24 cellular contexts compared by ENCODE assay signal in genomic region chrX:109681475-109682081, GRCh38. TPM values are rescaled to one million over a fixed set of nuclear protein-coding genes. Genes with fewer than 3 reads are reported as not detected.
DNase-seq lines count a peak whose midpoint lies in the region; ATAC-seq, FAIRE-seq and TF ChIP-seq lines count a peak whose summit lies in the region.
"Had no signal": no experiment of that assay in that cellular context is flagged by ENCODE, and none has a peak within 500 bp of the region (broad histone marks: within the 10 kb centered on the region; RNA-seq: fewer than 3 reads in every experiment).

No MANE protein-coding gene starts in this region.

- in situ Hi-C loops in GM12878 (cut with MboI) = no loop called here

- WGBS in GM12878 (ENCODE audit: insufficient coverage, insufficient replicate concordance, low lambda C conversion rate, missing lambda C conversion rate) = 27% methylated on average over 2 of the region's 2 CpGs
- 56% methylated on average over 2 of the region's 2 CpGs for WGBS in SK-N-SH (ENCODE audit: low lambda C conversion rate)
- WGBS in heart right ventricle, 2 donors = 85 to 87% methylated on average over 2 of the region's 2 CpGs

- no peaks in the 10 kb centered on the region for H3K9me3 ChIP-seq in GM12878 (replicated peaks; ENCODE audit: control insufficient read depth, insufficient read depth, low read length)
- H3K9me3 ChIP-seq in SK-N-SH = no peaks in the 10 kb centered on the region
- H3K9me3 ChIP-seq in heart right ventricle = no peaks in the 10 kb centered on the region
- H3K9me3 ChIP-seq: BE2C had no signal

- RAD21 ChIA-PET in GM12878 (lab: Charles Lee; ENCODE audit: unreplicated experiment) = interaction anchor here (0.9 to 1.2 kb wide), 2 partner anchors 16 to 197 kb away, joined by 4 read pairs; no protein-coding TSS in a partner anchor

- H3K79me2 ChIP-seq in GM12878 (ENCODE audit: control insufficient read depth, insufficient read depth, low read length) (peaks cover 2% of the 10 kb centered on the region; the same call in 1 of the 2 replicates), SK-N-SH (ENCODE audit: insufficient read depth) (peaks cover 30% of the 10 kb centered on the region; the same call in 1 of the 2 replicates)

- no peak for DNase-seq in GM12891 (ENCODE audit: insufficient read length, low spot score)
- no peak for DNase-seq in GM19239 (ENCODE audit: insufficient read length, low spot score)
- DNase-seq in GM12878 (ENCODE audit: low read depth, low spot score) = no peak
- no peak for DNase-seq in nephron progenitor cell
- DNase-seq in SK-N-SH = no peak
- DNase-seq in heart right ventricle = no peak
- DNase-seq: ACHN; BE2C; C1 segment of cervical spinal cord; CD4-positive, CD25-positive, alpha-beta regulatory T cell; CD8-positive, alpha-beta memory T cell; COR-L47; DMS 273 treated with DMSO at 0.1 percent for 48 hours; DMS53; DND-41; EL; GOT3; H7; HFFc6 had no signal

- H3K36me3 Mint-ChIP-seq in nephron progenitor cell (ENCODE audit: low read depth) = peaks cover 36% of the 10 kb centered on the region

- H3K27ac Mint-ChIP-seq in nephron progenitor cell = peak overlapping the region; percentile 16
- H3K27ac Mint-ChIP-seq: CD8-positive, alpha-beta memory T cell; HFFc6 had no signal

- H3K4me2 ChIP-seq in GM12878 (ENCODE audit: control insufficient read depth, insufficient read depth) (no peak overlapping the region), SK-N-SH (no peak overlapping the region)

- H3K27me3 ChIP-seq in GM12878 (replicated peaks in 1 of 2; ENCODE audit: control insufficient read depth in 2 of 2, insufficient read depth in 2 of 2, low read length in 1 of 2) (no peaks in the 10 kb centered on the region), SK-N-SH (ENCODE audit: insufficient read depth) (no peaks in the 10 kb centered on the region; the same call in 1 of the 2 replicates), heart right ventricle (peaks cover 0 to 59% (median 0%) of the 10 kb centered on the region in 7 donors)
- H3K27me3 ChIP-seq: BE2C had no signal

- TF ChIP-seq RAD21 in GM12878 (IDR thresholded peaks at IDR 0.05; ENCODE audit: insufficient read depth, low read depth, low read length) (no peak), SK-N-SH (IDR thresholded peaks at IDR 0.05; ENCODE audit: low read length) (no peak)

- H3F3A ChIP-seq in SK-N-SH (replicated peaks; ENCODE audit: insufficient read depth) = peaks cover 3% of the 10 kb centered on the region

- H3K27ac ChIP-seq in GM12878 (ENCODE audit: control insufficient read depth, insufficient read depth) (0 out of 2 replicates have a peak overlapping the region, but pooled peaks have one; percentile 39), SK-N-SH (ENCODE audit: low read depth in 2 of 2, low read length in 1 of 2) (no peak overlapping the region), heart right ventricle (no peak overlapping the region)

- CTCF ChIA-PET in GM12878 (lab: Yijun Ruan, JAX) = interaction anchor here (0.7 to 1.9 kb wide), 6 partner anchors 41 to 209 kb away, joined by 3 to 10 read pairs (median 4); no protein-coding TSS in a partner anchor
- CTCF ChIA-PET in SK-N-SH (lab: Yijun Ruan, JAX) = no interaction called here

- TF ChIP-seq POLR2A in GM12891 (IDR thresholded peaks at IDR 0.05; ENCODE audit: low read depth, low read length) = no peak
- TF ChIP-seq POLR2A in GM12878 (IDR thresholded peaks at IDR 0.05; ENCODE audit: low read depth, low read length) = no peak

- peak; percentile 76 for FAIRE-seq in GM12891 (lab: Jason Lieb, UNC)
- FAIRE-seq in GM19239 (lab: Jason Lieb, UNC) = peak; percentile 45
- no peak for FAIRE-seq in GM12878 (lab: Jason Lieb, UNC)
- FAIRE-seq: A204.1, GM12892, GM18507 had no signal

- no peaks in the 10 kb centered on the region for H3K4me1 ChIP-seq in GM12878 (ENCODE audit: control insufficient read depth, insufficient read depth, low read length)
- no peaks in the 10 kb centered on the region for H3K4me1 ChIP-seq in SK-N-SH (ENCODE audit: control insufficient read depth in 1 of 2, insufficient read depth in 2 of 2, low read depth in 1 of 2, low read length in 1 of 2)
- peaks cover 0 to 11% (median 0%) of the 10 kb centered on the region in 9 donors for H3K4me1 ChIP-seq in heart right ventricle
- H3K4me1 ChIP-seq: BE2C had no signal

- no peaks in the 10 kb centered on the region for H3K9me2 ChIP-seq in SK-N-SH

- TF ChIP-seq CTCF in GM12878 (IDR thresholded peaks at IDR 0.05 in 2 of 3, conservative IDR thresholded peaks at IDR 0.05 in 1 of 3; ENCODE audit: control insufficient read depth in 2 of 3, extremely low read depth in 1 of 3, insufficient read depth in 1 of 3, low read depth in 3 of 3, low read length in 3 of 3) (no peak), nephron progenitor cell (IDR thresholded peaks at IDR 0.05) (no peak), SK-N-SH (IDR thresholded peaks at IDR 0.05) (no peak), heart right ventricle (IDR thresholded peaks at IDR 0.05) (no peak)

- intact Hi-C loops in GM12878 (cut with micrococcal nuclease; ENCODE audit: unreplicated experiment) (no loop called here), heart right ventricle (cut with DNase I) (no loop called here)

- H3K4me1 Mint-ChIP-seq in nephron progenitor cell = peaks cover 6% of the 10 kb centered on the region

- H3K9ac ChIP-seq in GM12878 (ENCODE audit: control insufficient read depth, insufficient read depth, low read length) = no peak overlapping the region
- no peak overlapping the region for H3K9ac ChIP-seq in SK-N-SH

- H3K9me3 Mint-ChIP-seq in nephron progenitor cell = no peaks in the 10 kb centered on the region
- H3K9me3 Mint-ChIP-seq: CD8-positive, alpha-beta memory T cell; HFFc6 had no signal

- no peak overlapping the region for H3K4me3 ChIP-seq in GM12878
- no peak overlapping the region for H3K4me3 ChIP-seq in SK-N-SH (ENCODE audit: low read depth in 2 of 2, low read length in 1 of 2)
- H3K4me3 ChIP-seq in heart right ventricle = no peak overlapping the region

- H4K20me1 ChIP-seq in GM12878 (ENCODE audit: control insufficient read depth, insufficient read depth) = no peaks in the 10 kb centered on the region
- peaks cover 13% of the 10 kb centered on the region for H4K20me1 ChIP-seq in SK-N-SH (ENCODE audit: insufficient read depth)

- POLR2A ChIA-PET in GM12878 (lab: Charles Lee) (interaction anchor here (0.6 to 0.7 kb wide), 2 partner anchors 55 to 140 kb away, joined by 3 to 5 read pairs; no protein-coding TSS in a partner anchor), SK-N-SH (lab: Yijun Ruan, JAX) (no interaction called here)

- no peaks in the 10 kb centered on the region for H3K27me3 Mint-ChIP-seq in nephron progenitor cell (ENCODE audit: low read depth, poor library complexity)
- H3K27me3 Mint-ChIP-seq: CD4-positive, CD25-positive, alpha-beta regulatory T cell; CD8-positive, alpha-beta memory T cell had no signal

- no peak overlapping the region for H2AFZ ChIP-seq in GM12878 (ENCODE audit: control insufficient read depth, low read depth, low read length)
- no peak overlapping the region for H2AFZ ChIP-seq in SK-N-SH (ENCODE audit: low read depth)

- TF ChIP-seq EP300 in GM12878 (IDR thresholded peaks at IDR 0.05; ENCODE audit: borderline replicate concordance in 1 of 2, control insufficient read depth in 1 of 2, low read depth in 2 of 2, low read length in 2 of 2) (no peak), SK-N-SH (IDR thresholded peaks at IDR 0.05; ENCODE audit: borderline replicate concordance in 1 of 2, low read depth in 1 of 2, low read length in 1 of 2) (no peak)

- H3K36me3 ChIP-seq in GM12878 (ENCODE audit: control insufficient read depth in 2 of 2, insufficient read depth in 2 of 2, low read length in 1 of 2) (peaks cover 0 to 4% of the 10 kb centered on the region in 2 experiments; a peak in 2 of 4 replicates), SK-N-SH (replicated peaks in 1 of 2; ENCODE audit: control insufficient read depth in 1 of 2, insufficient read depth in 2 of 2, low read length in 1 of 2) (peaks cover 0 to 14% of the 10 kb centered on the region in 2 experiments), heart right ventricle (peaks cover 0 to 60% (median 0%) of the 10 kb centered on the region in 9 donors)
- H3K36me3 ChIP-seq: BE2C had no signal

- no peak; the same call in 2 of the 3 replicates for ATAC-seq in GM12878
- no peak for ATAC-seq in heart right ventricle
- ATAC-seq: HCT116 had no signal

- SMC1A ChIA-PET in GM12878 (lab: Charles Lee; ENCODE audit: uncharacterized antibody, unreplicated experiment) = interaction anchor here (0.9 to 2.1 kb wide), 5 partner anchors 8 to 175 kb away, joined by 3 to 9 read pairs (median 4); no protein-coding TSS in a partner anchor

- H3K4me3 Mint-ChIP-seq in nephron progenitor cell = no peak overlapping the region
- H3K4me3 Mint-ChIP-seq: CD4-positive, CD25-positive, alpha-beta regulatory T cell; CD8-positive, alpha-beta memory T cell; HFFc6 had no signal

- no TSS peak for BruUV-seq in GM12878 (replicated peaks; lab: Mats Ljungman, UMichigan)

RNA-seq across cellular contexts. Expression of gene ACSL4, which starts 51.5 kb away (rescaled TPM):
- polyA plus RNA-seq in GM12891 (2012; ENCODE audit: low read depth, missing spikeins) = 13.1 TPM
- total RNA-seq in GM12878 (2013; cell fraction: nucleolus; rRNA removed) = 94.3 and 107 TPM in 2 replicates
- total RNA-seq in GM12878 (2014; rRNA removed) = 53.5 and 60.1 TPM in 2 replicates
- total RNA-seq in GM12878 (2014; rRNA removed; fragmentation: Illumina TruSeq; extraction: Trizol) = 66.6 and 71.9 TPM in 2 replicates
- total RNA-seq in GM12878 (2021) = 59.1 TPM in 2 replicates
- polyA plus RNA-seq in GM12878 (2011; ENCODE audit: low read depth) = 9.7 TPM
- polyA plus RNA-seq in GM12878 (2011; rRNA removed) = 50.4 and 80.9 TPM in 2 replicates
- 21.7 and 25.6 TPM in 2 replicates for polyA plus RNA-seq in GM12878 (2011; cell fraction: cytosol; rRNA removed)
- 25.4 and 39.7 TPM in 2 replicates for polyA plus RNA-seq in GM12878 (2011; cell fraction: nucleus; rRNA removed)
- 16.0 and 24.3 TPM in 2 replicates for polyA plus RNA-seq in GM12878 (2012)
- polyA plus RNA-seq in GM12878 (2014; fragmentation: Illumina TruSeq; extraction: Trizol) = 57.5 and 78.8 TPM in 2 replicates
- 10 to 100 TPM; 20.7 to 23.6 TPM for polyA plus RNA-seq in GM12878 (2014; fragmentation: Nextera tagmentation; extraction: Ambion mirVana)
- 36.2 and 38.8 TPM in 2 replicates for polyA plus RNA-seq in GM12878 (2014; rRNA removed)
- 10 to 100 TPM; 35.7 to 40.4 TPM for polyA plus RNA-seq in GM12878 (2016; fragmentation: Nextera tagmentation; extraction: Ambion mirVana)
- 86.8 and 92.8 TPM in 2 replicates for polyA minus RNA-seq in GM12878 (2011; rRNA and poly(A)+ RNA removed)
- 33.5 and 50.7 TPM in 2 replicates for polyA minus RNA-seq in GM12878 (2011; cell fraction: cytosol; rRNA and poly(A)+ RNA removed)
- polyA minus RNA-seq in GM12878 (2011; cell fraction: nucleus; rRNA and poly(A)+ RNA removed) = 20.4 and 42.1 TPM in 2 replicates
- 17.5 and 18.1 TPM in 2 replicates for polyA plus RNA-seq in SK-N-SH (2012; rRNA removed)
- 20.2 and 23.3 TPM in 2 replicates for polyA plus RNA-seq in SK-N-SH (2012; cell fraction: cytosol; rRNA removed)
- 10.0 and 18.6 TPM in 2 replicates for polyA plus RNA-seq in SK-N-SH (2012; cell fraction: nucleus; rRNA removed)
- total RNA-seq in heart right ventricle = 10 to 100 TPM; 28.3 to 69.4 (median 52.1) TPM
- polyA plus RNA-seq in heart right ventricle = 10 to 100 TPM; 12.7 to 27.0 TPM

RNA-seq across cellular contexts. Expression of gene KCNE5, which starts 56.6 kb away (rescaled TPM):
- polyA plus RNA-seq in GM12891 (2012; ENCODE audit: low read depth, missing spikeins) = 0.23 TPM
- 0.88 and 0.91 TPM in 2 replicates for total RNA-seq in GM12878 (2013; cell fraction: nucleolus; rRNA removed)
- total RNA-seq in GM12878 (2014; rRNA removed) (0.40 and 0.71 TPM in 2 replicates), GM12878 (2014; rRNA removed; fragmentation: Illumina TruSeq; extraction: Trizol) (0.46 and 0.54 TPM in 2 replicates), GM12878 (2021) (0.35 and 0.46 TPM in 2 replicates), heart right ventricle (under 1 TPM in 8 of 10 donors, not detected in 2; 0.20 to 0.67 (median 0.26) TPM)
- polyA plus RNA-seq in GM12878 (2011; ENCODE audit: low read depth) = not detected
- polyA plus RNA-seq in GM12878 (2011; rRNA removed) (0.19 and 0.29 TPM in 2 replicates), GM12878 (2014; fragmentation: Illumina TruSeq; extraction: Trizol) (0.22 TPM in 1 of 2 replicates, not detected in the other), GM12878 (2014; fragmentation: Nextera tagmentation; extraction: Ambion mirVana) (under 1 TPM; 0.08 to 0.40 TPM), GM12878 (2014; rRNA removed) (0.29 and 0.72 TPM in 2 replicates), GM12878 (2016; fragmentation: Nextera tagmentation; extraction: Ambion mirVana) (under 1 TPM; 0.40 TPM), SK-N-SH (2012; rRNA removed) (0.16 and 0.21 TPM in 2 replicates), heart right ventricle (under 1 TPM; 0.22 to 0.36 TPM)
- 0.12 and 0.30 TPM in 2 replicates for polyA plus RNA-seq in GM12878 (2011; cell fraction: cytosol; rRNA removed)
- polyA plus RNA-seq in GM12878 (2011; cell fraction: nucleus; rRNA removed) = 0.97 and 1.4 TPM in 2 replicates
- 0.34 and 0.45 TPM in 2 replicates for polyA plus RNA-seq in GM12878 (2012)
- 0.44 and 0.57 TPM in 2 replicates for polyA minus RNA-seq in GM12878 (2011; rRNA and poly(A)+ RNA removed)
- not detected in 2 replicates for polyA minus RNA-seq in GM12878 (2011; cell fraction: cytosol; rRNA and poly(A)+ RNA removed)
- 1.3 and 2.8 TPM in 2 replicates for polyA minus RNA-seq in GM12878 (2011; cell fraction: nucleus; rRNA and poly(A)+ RNA removed)
- 0.06 and 0.07 TPM in 2 replicates for polyA plus RNA-seq in SK-N-SH (2012; cell fraction: cytosol; rRNA removed)
- polyA plus RNA-seq in SK-N-SH (2012; cell fraction: nucleus; rRNA removed) = 0.73 and 0.83 TPM in 2 replicates
- total RNA-seq: CD4-positive, CD25-positive, alpha-beta regulatory T cell; G401 had no signal
- polyA plus RNA-seq: CD4-positive, CD25-positive, alpha-beta regulatory T cell had no signal
